Comparison of ENCODE assay signal across 8 cellular contexts in genomic region chr3:85360742-85361387, GRCh38.
DNase-seq lines count a peak whose midpoint lies in the region; ATAC-seq and TF ChIP-seq lines count a peak whose summit lies in the region.

No MANE protein-coding gene starts in this region.

- H3K9me3 Mint-ChIP-seq in mesothelial cell of epicardium: no peaks in the 10 kb centered on the region

- H3K9me3 ChIP-seq in cardiac muscle cell (ENCODE audit: low read depth): no peaks in the 10 kb centered on the region

- H3K27ac Mint-ChIP-seq in mesothelial cell of epicardium: no peak overlapping the region

- no peaks in the 10 kb centered on the region for H3K27me3 ChIP-seq in cardiac muscle cell

- no peaks in the 10 kb centered on the region for H3K36me3 ChIP-seq in cardiac muscle cell

- DNase-seq in cardiac muscle cell (ENCODE audit: low read depth in 1 of 2, low spot score in 1 of 2): peak; percentile 11 to 69
- no peak for DNase-seq in cardiac septum (ENCODE audit: low spot score)
- peak; percentile 64 for DNase-seq in NCI-H82 (lab: John Stamatoyannopoulos, UW)
- peak; percentile 77 for DNase-seq in choroid plexus epithelial cell (ENCODE audit: low read depth)
- peak in 1 of 2 experiments; percentile 41 for DNase-seq in mesothelial cell of epicardium (ENCODE audit: low spot score in 2 of 2, unreplicated experiment in 2 of 2)
- no peak for DNase-seq in activated CD8-positive, alpha-beta memory T cell treated with anti-CD3 and anti-CD28 coated beads, Interleukin-2, amount 50 U/mL, for 4 hours

- H3K4me3 ChIP-seq in cardiac muscle cell: no peak overlapping the region
- H3K4me3 ChIP-seq in choroid plexus epithelial cell (ENCODE audit: low read depth, low read length): no peak overlapping the region

- H3K4me3 Mint-ChIP-seq in mesothelial cell of epicardium: no peak overlapping the region

- no peak overlapping the region for H3K27ac ChIP-seq in cardiac muscle cell

- H3K4me1 Mint-ChIP-seq in mesothelial cell of epicardium: no peaks in the 10 kb centered on the region

- peaks cover 17% of the 10 kb centered on the region for H3K27me3 Mint-ChIP-seq in mesothelial cell of epicardium (ENCODE audit: low read depth)

- peak; percentile 20 for TF ChIP-seq CTCF in cardiac muscle cell (IDR thresholded peaks at IDR 0.05; ENCODE audit: low read depth, low read length)
- TF ChIP-seq CTCF in choroid plexus epithelial cell (conservative IDR thresholded peaks at IDR 0.05; ENCODE audit: low read depth, low read length): peak; percentile 83
- TF ChIP-seq CTCF in mesothelial cell of epicardium (IDR thresholded peaks at IDR 0.05; ENCODE audit: unreplicated experiment): peak; percentile 18

- intact Hi-C loops in cardiac septum (cut with DNase I): no loop called here

- peak; percentile 66 for ATAC-seq in HG03469 (IDR thresholded peaks at IDR 0.05; ENCODE audit: unreplicated experiment)
- no peak for ATAC-seq in GM21526 (IDR thresholded peaks at IDR 0.05; ENCODE audit: low FRiP score, unreplicated experiment)

- no peaks in the 10 kb centered on the region for H3K36me3 Mint-ChIP-seq in mesothelial cell of epicardium

- no peaks in the 10 kb centered on the region for H3K4me1 ChIP-seq in cardiac muscle cell (ENCODE audit: low read depth)

Comparison
In these comparisons a context has a peak if more than half of its experiments do, and no peak if none do; other contexts are left out.
1. DNase-seq: peak in cardiac muscle cell (2 of 2), NCI-H82 (single experiment) and choroid plexus epithelial cell (single experiment); none in cardiac septum (single experiment) and activated CD8-positive, alpha-beta memory T cell treated with anti-CD3 and anti-CD28 coated beads, Interleukin-2, amount 50 U/mL, for 4 hours (single experiment).
2. CTCF ChIP-seq: peak in every context shown above with its lines; median percentile 83 in choroid plexus epithelial cell; 20 in cardiac muscle cell; 18 in mesothelial cell of epicardium.